Comparison of ENCODE assay signal across 8 cellular contexts in the genomic region with DNA sequence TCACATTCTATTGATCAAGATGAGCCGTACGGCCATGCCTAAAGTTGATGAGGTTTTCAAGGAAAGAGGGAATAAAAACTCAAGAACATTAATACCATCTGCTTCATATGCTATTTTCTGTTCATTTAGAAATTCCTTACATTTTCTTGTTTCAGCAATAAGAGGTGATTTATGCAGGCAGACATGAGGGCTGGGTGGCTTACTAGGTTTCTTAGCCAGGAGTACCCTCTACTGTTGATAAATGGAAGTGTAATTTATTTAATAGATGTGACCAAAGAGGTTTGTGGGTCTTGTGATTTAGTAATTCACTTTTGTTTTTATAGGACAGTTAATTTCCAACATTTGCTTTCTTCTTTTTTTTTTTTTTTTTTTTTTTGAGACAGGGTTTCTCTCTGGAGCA. TPM values are rescaled to one million over a fixed set of nuclear protein-coding genes. Genes with fewer than 3 reads are reported as not detected.
A peak's percentile ranks its signal among the peaks of the same experiment; 100 is the strongest.
DNase-seq lines count a peak whose midpoint lies in the region; ATAC-seq and TF ChIP-seq lines count a peak whose summit lies in the region.

No MANE protein-coding gene starts in this region.

- no peak overlapping the region for H3K4me3 ChIP-seq in Caco-2 (ENCODE audit: low read depth, low read length)
- H3K4me3 ChIP-seq in body of pancreas: no peak overlapping the region
- H3K4me3 ChIP-seq in lower lobe of right lung: no peak overlapping the region

- intact Hi-C loops in Caco-2 (cut with micrococcal nuclease; ENCODE audit: unreplicated experiment): loop anchor here (1.0 to 5.0 kb wide), 3 partner anchors 44 to 126 kb away; no protein-coding TSS in a partner anchor
- intact Hi-C loops in body of pancreas (cut with DNase I): no loop called here
- intact Hi-C loops in lower lobe of right lung (cut with DNase I): no loop called here

- no peak overlapping the region for H3K27ac Mint-ChIP-seq in Caco-2 (ENCODE audit: unreplicated experiment)

- H3K27me3 ChIP-seq in Caco-2 (replicated peaks; ENCODE audit: control insufficient read depth, insufficient read depth, low read length): no peaks in the 10 kb centered on the region
- no peaks in the 10 kb centered on the region for H3K27me3 ChIP-seq in body of pancreas
- no peaks in the 10 kb centered on the region for H3K27me3 ChIP-seq in lower lobe of right lung (ENCODE audit: low read depth)

- no peaks in the 10 kb centered on the region for H3K36me3 Mint-ChIP-seq in Caco-2 (ENCODE audit: insufficient read depth, unreplicated experiment)

- 78% methylated on average over 2 of the region's 2 CpGs for WGBS in body of pancreas, 2 donors

- no peaks in the 10 kb centered on the region for H3K36me3 ChIP-seq in Caco-2 (ENCODE audit: control insufficient read depth, insufficient read depth, low read length)
- no peaks in the 10 kb centered on the region for H3K36me3 ChIP-seq in body of pancreas (replicated peaks in 1 of 2; ENCODE audit: insufficient read depth in 1 of 2, low read depth in 2 of 2)
- no peaks in the 10 kb centered on the region for H3K36me3 ChIP-seq in lower lobe of right lung

- H3K4me1 ChIP-seq in Caco-2 (no peaks in the 10 kb centered on the region), body of pancreas (no peaks in the 10 kb centered on the region), lower lobe of right lung (no peaks in the 10 kb centered on the region)

- H3K9me3 Mint-ChIP-seq in Caco-2 (ENCODE audit: unreplicated experiment): no peaks in the 10 kb centered on the region

- BruUV-seq in Caco-2 (replicated peaks; lab: Mats Ljungman, UMichigan): no TSS peak

- CTCF ChIA-PET in Caco-2 (lab: Charles Lee): no interaction called here

- H3K9me3 ChIP-seq in Caco-2 (no peaks in the 10 kb centered on the region), body of pancreas (no peaks in the 10 kb centered on the region), lower lobe of right lung (no peaks in the 10 kb centered on the region)

- ATAC-seq in body of pancreas (no peak), lower lobe of right lung (peak in 1 of 2 donors; percentile 61), GM18867 (IDR thresholded peaks at IDR 0.05; ENCODE audit: unreplicated experiment) (no peak), GM21526 (IDR thresholded peaks at IDR 0.05; ENCODE audit: low FRiP score, unreplicated experiment) (no peak)

- no peak for TF ChIP-seq POLR2A in body of pancreas (IDR thresholded peaks at IDR 0.05)

- no peaks in the 10 kb centered on the region for H3K4me1 Mint-ChIP-seq in Caco-2 (ENCODE audit: low read depth, unreplicated experiment)

- H3K4me3 Mint-ChIP-seq in Caco-2 (ENCODE audit: unreplicated experiment): no peak overlapping the region

- peak; percentile 32 to 50 for TF ChIP-seq CTCF in Caco-2 (IDR thresholded peaks at IDR 0.05; ENCODE audit: insufficient read depth in 1 of 2, low read depth in 1 of 2, low read length in 1 of 2, severe bottlenecking in 1 of 2, unreplicated experiment in 1 of 2)
- no peak for TF ChIP-seq CTCF in GM20000 (IDR thresholded peaks at IDR 0.05; ENCODE audit: extremely low read depth, missing control alignments)
- TF ChIP-seq CTCF in body of pancreas (IDR thresholded peaks at IDR 0.05): peak in 5 of 7 experiments; percentile 37 to 68 (median 61)
- peak; percentile 34 for TF ChIP-seq CTCF in lower lobe of right lung (IDR thresholded peaks at IDR 0.05)

- H3K27me3 Mint-ChIP-seq in Caco-2 (ENCODE audit: insufficient read depth, unreplicated experiment): peaks cover 4% of the 10 kb centered on the region

- POLR2A ChIA-PET in Caco-2 (lab: Charles Lee): no interaction called here

- H3K27ac ChIP-seq in body of pancreas (no peak overlapping the region), lower lobe of right lung (no peak overlapping the region)

- DNase-seq in Caco-2 (peak in 1 of 2 experiments; percentile 19), GM20000 (ENCODE audit: low spot score) (peak; percentile 29), NCI-H2227 (lab: John Stamatoyannopoulos, UW; ENCODE audit: unreplicated experiment) (peak; percentile 17), body of pancreas (peak in 2 of 4 donors; percentile 10 to 13), lower lobe of right lung (no peak), mucosa of gallbladder (ENCODE audit: low spot score) (no peak)

RNA-seq across cellular contexts. Expression of a gene that starts 6.4 kb away (rescaled TPM):
- not detected in 2 replicates for total RNA-seq in Caco-2 (2022)
- total RNA-seq in body of pancreas: not detected
- not detected for total RNA-seq in lower lobe of right lung
- not detected for total RNA-seq in mucosa of gallbladder

RNA-seq across cellular contexts. Expression of a gene that starts 35.6 kb away (rescaled TPM):
- 26.6 and 27.0 TPM in 2 replicates for total RNA-seq in Caco-2 (2022)
- 10 to 100 TPM; 24.9 to 31.6 TPM for total RNA-seq in body of pancreas
- 57.0 TPM for total RNA-seq in lower lobe of right lung
- 48.5 TPM for total RNA-seq in mucosa of gallbladder

RNA-seq across cellular contexts. Expression of a gene that starts 45.3 kb away (rescaled TPM):
- total RNA-seq in Caco-2 (2022): 20.0 and 27.2 TPM in 2 replicates
- total RNA-seq in body of pancreas: 10 to 100 TPM; 20.8 to 21.5 TPM
- total RNA-seq in lower lobe of right lung: 39.6 TPM
- 31.7 TPM for total RNA-seq in mucosa of gallbladder

Comparison
In these comparisons a context has a peak if more than half of its experiments do, and no peak if none do; other contexts are left out.
1. DNase-seq: peak in GM20000 (single experiment) and NCI-H2227 (single experiment); none in lower lobe of right lung (single experiment) and mucosa of gallbladder (single experiment).